ENCODE assay signal across 8 cellular contexts in genomic region chr2:112645396-112646101, GRCh38. TPM values are rescaled to one million over a fixed set of nuclear protein-coding genes. Genes with fewer than 3 reads are reported as not detected.
A peak's percentile ranks its signal among the peaks of the same experiment; 100 is the strongest.
DNase-seq lines count a peak whose midpoint lies in the region; ATAC-seq and TF ChIP-seq lines count a peak whose summit lies in the region.

Gene SLC20A1, plus strand, starts transcription at chr2:112645939. Its CDS starts 890 bp downstream, at chr2:112646829.

- peak within 1 kb of the TSS; percentile 86 for H2AFZ ChIP-seq in GM23338

- H3K79me2 ChIP-seq in GM23338 (replicated peaks; ENCODE audit: insufficient read depth): peaks cover 47% of the 10 kb centered on the region

- H3K4me3 ChIP-seq in GM23338 (peak within 1 kb of the TSS; percentile 78), RWPE2 (ENCODE audit: severe bottlenecking) (peak within 1 kb of the TSS; percentile 84), fibroblast of pulmonary artery (replicated peaks; ENCODE audit: low read depth, low read length) (peak within 1 kb of the TSS; percentile 82)

- H3F3A ChIP-seq in GM23338 (replicated peaks; ENCODE audit: low read depth): no peaks in the 10 kb centered on the region

- peak; percentile 96 for DNase-seq in EL
- DNase-seq in GM23338 (ENCODE audit: low spot score): peak; percentile 96
- DNase-seq in LHCN-M2 (ENCODE audit: low read depth): peak; percentile 95
- DNase-seq in RWPE2 (ENCODE audit: low spot score): peak; percentile 90
- DNase-seq in activated T-helper 9 cell treated with anti-CD3 and anti-CD28 coated beads, Interleukin-2, amount 50 U/mL, for 16 hours (ENCODE audit: low read depth): peak; percentile 97
- peak; percentile 94 for DNase-seq in fibroblast of pulmonary artery (ENCODE audit: low read depth)
- peak; percentile 98 to 100 for DNase-seq in stimulated activated naive CD8-positive, alpha-beta T cell treated with anti-CD3 and anti-CD28 coated beads, Interleukin-15, amount 100 ng/mL, for 72 hours

- H3K4me1 ChIP-seq in GM23338 (ENCODE audit: insufficient read depth) (peaks cover 31% of the 10 kb centered on the region), RWPE2 (ENCODE audit: insufficient read depth, poor library complexity, severe bottlenecking) (peaks cover 49% of the 10 kb centered on the region)

- H3K36me3 Mint-ChIP-seq in GM23338 (ENCODE audit: low read depth): peaks cover 39% of the 10 kb centered on the region
- peaks cover 25% of the 10 kb centered on the region for H3K36me3 Mint-ChIP-seq in nephron (ENCODE audit: low read depth)

- H3K4me2 ChIP-seq in GM23338: peak within 1 kb of the TSS; percentile 93

- H4K20me1 ChIP-seq in GM23338 (replicated peaks; ENCODE audit: insufficient read depth): peaks cover 31% of the 10 kb centered on the region

- H3K36me3 ChIP-seq in GM23338 (ENCODE audit: insufficient read depth) (peaks cover 29% of the 10 kb centered on the region), RWPE2 (ENCODE audit: low read depth) (peaks cover 43% of the 10 kb centered on the region)

- H3K27ac ChIP-seq in GM23338 (ENCODE audit: low read depth) (peak within 1 kb of the TSS; percentile 79; the same call in 1 of the 2 replicates), RWPE2 (ENCODE audit: poor library complexity, severe bottlenecking) (peak within 1 kb of the TSS; percentile 98)

- peak; percentile 50 to 62 for TF ChIP-seq CTCF in GM23338 (conservative IDR thresholded peaks at IDR 0.05; ENCODE audit: low read depth in 2 of 2)
- peak; percentile 44 for TF ChIP-seq CTCF in RWPE2 (IDR thresholded peaks at IDR 0.05; ENCODE audit: poor library complexity, severe bottlenecking)
- peak; percentile 9 for TF ChIP-seq CTCF in fibroblast of pulmonary artery (IDR thresholded peaks at IDR 0.05; ENCODE audit: low read length, missing control alignments)
- peak; percentile 51 to 63 (median 54) for TF ChIP-seq CTCF in nephron (IDR thresholded peaks at IDR 0.05; ENCODE audit: unreplicated experiment in 3 of 3)

- H3K4me1 Mint-ChIP-seq in GM23338 (peaks cover 40% of the 10 kb centered on the region), nephron (peaks cover 18% of the 10 kb centered on the region)
- H3K4me1 Mint-ChIP-seq in stimulated activated naive CD8-positive, alpha-beta T cell treated with anti-CD3 and anti-CD28 coated beads, Interleukin-15, amount 100 ng/mL, for 72 hours: peaks cover 69% of the 10 kb centered on the region

- H3K9me3 Mint-ChIP-seq in GM23338 (no peaks in the 10 kb centered on the region), nephron (no peaks in the 10 kb centered on the region)
- H3K9me3 Mint-ChIP-seq in stimulated activated naive CD8-positive, alpha-beta T cell treated with anti-CD3 and anti-CD28 coated beads, Interleukin-15, amount 100 ng/mL, for 72 hours: no peaks in the 10 kb centered on the region

- H3K9me2 ChIP-seq in GM23338 (ENCODE audit: insufficient read depth): no peaks in the 10 kb centered on the region

- H3K27me3 Mint-ChIP-seq in GM23338 (ENCODE audit: insufficient read depth, low read depth, poor library complexity): peaks cover 3% of the 10 kb centered on the region
- H3K27me3 Mint-ChIP-seq in nephron (ENCODE audit: low read depth): peaks cover 8% of the 10 kb centered on the region
- no peaks in the 10 kb centered on the region for H3K27me3 Mint-ChIP-seq in stimulated activated naive CD8-positive, alpha-beta T cell treated with anti-CD3 and anti-CD28 coated beads, Interleukin-15, amount 100 ng/mL, for 72 hours

- H3K27ac Mint-ChIP-seq in GM23338 (peak within 1 kb of the TSS; percentile 82), nephron (peak within 1 kb of the TSS; percentile 47 to 87 (median 81))
- peak within 1 kb of the TSS; percentile 94 for H3K27ac Mint-ChIP-seq in stimulated activated naive CD8-positive, alpha-beta T cell treated with anti-CD3 and anti-CD28 coated beads, Interleukin-15, amount 100 ng/mL, for 72 hours

- H3K27me3 ChIP-seq in GM23338 (ENCODE audit: insufficient read depth): 0 out of 2 replicates have a peak, but pooled peaks cover 7% of the 10 kb centered on the region
- no peaks in the 10 kb centered on the region for H3K27me3 ChIP-seq in RWPE2 (ENCODE audit: insufficient read depth, poor library complexity, severe bottlenecking)

- ATAC-seq in GM23338: peak; percentile 92
- ATAC-seq in RWPE2 (ENCODE audit: low read depth): peak; percentile 77
- peak; percentile 93 for ATAC-seq in stimulated activated naive CD8-positive, alpha-beta T cell treated with anti-CD3 and anti-CD28 coated beads, Interleukin-15, amount 100 ng/mL, for 72 hours

- no peaks in the 10 kb centered on the region for H3K9me3 ChIP-seq in RWPE2 (ENCODE audit: severe bottlenecking)

- H3K4me3 Mint-ChIP-seq in GM23338: peak within 1 kb of the TSS; percentile 94
- peak within 1 kb of the TSS; percentile 83 to 97 (median 94) for H3K4me3 Mint-ChIP-seq in nephron
- H3K4me3 Mint-ChIP-seq in stimulated activated naive CD8-positive, alpha-beta T cell treated with anti-CD3 and anti-CD28 coated beads, Interleukin-15, amount 100 ng/mL, for 72 hours: peak within 1 kb of the TSS; percentile 92 to 99

TF ChIP-seq in GM23338, 12 proteins besides CTCF, POLR2A, EP300 and RAD21:
- TF ChIP-seq EZH2phosphoT487 (IDR thresholded peaks at IDR 0.05; ENCODE audit: unreplicated experiment): no peak
- TF ChIP-seq CREB1 (CRISPR knock-in tag; IDR thresholded peaks at IDR 0.05; ENCODE audit: low read depth): peak; percentile 79
- no peak for TF ChIP-seq ZNF331 (CRISPR knock-in tag; IDR thresholded peaks at IDR 0.05; ENCODE audit: low read depth)
- TF ChIP-seq ZNF114 (CRISPR knock-in tag; IDR thresholded peaks at IDR 0.05): peak; percentile 97
- TF ChIP-seq, protein P1, sequence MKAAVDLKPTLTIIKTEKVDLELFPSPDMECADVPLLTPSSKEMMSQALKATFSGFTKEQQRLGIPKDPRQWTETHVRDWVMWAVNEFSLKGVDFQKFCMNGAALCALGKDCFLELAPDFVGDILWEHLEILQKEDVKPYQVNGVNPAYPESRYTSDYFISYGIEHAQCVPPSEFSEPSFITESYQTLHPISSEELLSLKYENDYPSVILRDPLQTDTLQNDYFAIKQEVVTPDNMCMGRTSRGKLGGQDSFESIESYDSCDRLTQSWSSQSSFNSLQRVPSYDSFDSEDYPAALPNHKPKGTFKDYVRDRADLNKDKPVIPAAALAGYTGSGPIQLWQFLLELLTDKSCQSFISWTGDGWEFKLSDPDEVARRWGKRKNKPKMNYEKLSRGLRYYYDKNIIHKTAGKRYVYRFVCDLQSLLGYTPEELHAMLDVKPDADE (IDR thresholded peaks at IDR 0.05): no peak
- peak; percentile 67 for TF ChIP-seq POLR2AphosphoS5 (IDR thresholded peaks at IDR 0.05; ENCODE audit: low read depth)
- TF ChIP-seq STAT1 (IDR thresholded peaks at IDR 0.05; ENCODE audit: unreplicated experiment): no peak
- no peak for TF ChIP-seq EZH2 (IDR thresholded peaks at IDR 0.05; ENCODE audit: low read depth, unreplicated experiment)

RNA-seq across cellular contexts. Expression of gene SLC20A1, which starts in this region (rescaled TPM):
- total RNA-seq in GM23338 (2014; rRNA removed; shearing (Covaris generic)): 81.9 and 84.3 TPM in 2 replicates
- polyA plus RNA-seq in GM23338 (2016; fragmentation: Nextera tagmentation; extraction: Ambion mirVana): 50.1 and 52.9 TPM in 2 replicates
- 172 and 186 TPM in 2 replicates for total RNA-seq in LHCN-M2 (2014; rRNA removed)
- 89.4 TPM for polyA plus RNA-seq in LHCN-M2 (2012)

Comparison
In these comparisons a context has a peak if more than half of its experiments do, and no peak if none do; other contexts are left out.
1. Peak in every context shown above with its lines: DNase-seq, ATAC-seq, H3K4me3 ChIP-seq and H3K27ac ChIP-seq.